15 cellular contexts compared by ENCODE assay signal in genomic region chr16:24525970-24526559, GRCh38. TPM values are rescaled to one million over a fixed set of nuclear protein-coding genes. Genes with fewer than 3 reads are reported as not detected.
DNase-seq lines count a peak whose midpoint lies in the region; ATAC-seq and TF ChIP-seq lines count a peak whose summit lies in the region.
"Had no signal": no experiment of that assay in that cellular context is flagged by ENCODE, and none has a peak within 500 bp of the region (broad histone marks: within the 10 kb centered on the region; RNA-seq: fewer than 3 reads in every experiment).

No MANE protein-coding gene starts in this region.

- H3K9me3 ChIP-seq in parathyroid adenoma (ENCODE audit: control insufficient read depth, low read length) = no peaks in the 10 kb centered on the region

- ATAC-seq in stimulated activated memory B cell treated with anti-CD40 and anti-IgM and Interleukin-4, amounts not matched to agents 10 μg/mL and 1 μg/mL and 100 μg/mL, for 72 hours = no peak
- no peak for ATAC-seq in HG02623 (IDR thresholded peaks at IDR 0.05; ENCODE audit: unreplicated experiment)
- ATAC-seq: activated CD8-positive, alpha-beta T cell treated with anti-CD3 and anti-CD28 coated beads for 36 hours; K562 had no signal

- H3K4me1 Mint-ChIP-seq in stimulated activated memory B cell treated with anti-CD40 and anti-IgM and Interleukin-4, amounts not matched to agents 10 μg/mL and 1 μg/mL and 100 μg/mL, for 72 hours = no peaks in the 10 kb centered on the region
- H3K4me1 Mint-ChIP-seq: neural crest cell had no signal

- H3K79me2 ChIP-seq in parathyroid adenoma = no peaks in the 10 kb centered on the region

- H3K36me3 Mint-ChIP-seq in stimulated activated memory B cell treated with anti-CD40 and anti-IgM and Interleukin-4, amounts not matched to agents 10 μg/mL and 1 μg/mL and 100 μg/mL, for 72 hours = no peaks in the 10 kb centered on the region

- peaks cover 9% of the 10 kb centered on the region for H3K4me1 ChIP-seq in parathyroid adenoma

- H3K9ac ChIP-seq in parathyroid adenoma = no peak overlapping the region

- no peak overlapping the region for H3K27ac Mint-ChIP-seq in stimulated activated memory B cell treated with anti-CD40 and anti-IgM and Interleukin-4, amounts not matched to agents 10 μg/mL and 1 μg/mL and 100 μg/mL, for 72 hours
- H3K27ac Mint-ChIP-seq: activated CD8-positive, alpha-beta T cell treated with anti-CD3 and anti-CD28 coated beads for 36 hours; CD4-positive, alpha-beta T cell had no signal

- TF ChIP-seq CTCF in BJ (IDR thresholded peaks at IDR 0.05; ENCODE audit: insufficient read depth, low read depth, low read length) (no peak), parathyroid adenoma (IDR thresholded peaks at IDR 0.05) (no peak)

- H3K27ac ChIP-seq in epithelial cell of prostate = peak overlapping the region; percentile 65
- no peak overlapping the region for H3K27ac ChIP-seq in parathyroid adenoma

- peak; percentile 71 for DNase-seq in BJ (ENCODE audit: low read depth)
- peak; percentile 75 for DNase-seq in LoVo (ENCODE audit: low spot score)
- peak; percentile 88 for DNase-seq in epithelial cell of prostate (ENCODE audit: low read depth, low spot score)
- no peak for DNase-seq in DMS79 (lab: John Stamatoyannopoulos, UW)
- no peak for DNase-seq in NCI-H446 treated with DMSO at 0.1 percent for 48 hours (lab: John Stamatoyannopoulos, UW)
- DNase-seq: activated CD8-positive, alpha-beta T cell treated with anti-CD3 and anti-CD28 coated beads for 36 hours; activated naive CD4-positive, alpha-beta T cell treated with Interleukin-2 at 50 U/mL for 16 hours; CD4-positive, alpha-beta T cell; H7; stimulated activated CD4-positive, alpha-beta T cell treated with anti-CD3 and anti-CD28 coated beads, Interleukin-12 subunit alpha, Interleukin-12 subunit beta, amount 100 ng/mL, for 4 hours had no signal

- H3K27me3 ChIP-seq in BJ (ENCODE audit: control insufficient read depth, insufficient read depth, low read length) (no peaks in the 10 kb centered on the region), parathyroid adenoma (ENCODE audit: control insufficient read depth, insufficient read depth, low read length) (no peaks in the 10 kb centered on the region)

- no peak overlapping the region for H3K4me3 Mint-ChIP-seq in stimulated activated memory B cell treated with anti-CD40 and anti-IgM and Interleukin-4, amounts not matched to agents 10 μg/mL and 1 μg/mL and 100 μg/mL, for 72 hours
- H3K4me3 Mint-ChIP-seq: activated CD8-positive, alpha-beta T cell treated with anti-CD3 and anti-CD28 coated beads for 36 hours; CD4-positive, alpha-beta T cell; neural crest cell had no signal

- CTCF ChIA-PET in BJ (lab: Yijun Ruan, JAX) = interaction anchor here (0.8 to 2.3 kb wide), 6 partner anchors 9 to 309 kb away, joined by 3 to 8 read pairs (median 4); no protein-coding TSS in a partner anchor

- H2AFZ ChIP-seq in parathyroid adenoma = peak overlapping the region; percentile 33

- no peak overlapping the region for H3K4me2 ChIP-seq in parathyroid adenoma (ENCODE audit: low read length)

- POLR2A ChIA-PET in BJ (lab: Charles Lee) = no interaction called here

- H3K36me3 ChIP-seq in BJ (ENCODE audit: control insufficient read depth, insufficient read depth, low read length) (no peaks in the 10 kb centered on the region), parathyroid adenoma (ENCODE audit: control insufficient read depth, insufficient read depth, low read length) (no peaks in the 10 kb centered on the region)

- no peak overlapping the region for H3K4me3 ChIP-seq in BJ (ENCODE audit: low read depth, low read length)
- H3K4me3 ChIP-seq in parathyroid adenoma (ENCODE audit: low read depth, low read length) = no peak overlapping the region
- H3K4me3 ChIP-seq: K562 had no signal

- no peaks in the 10 kb centered on the region for H3K9me3 Mint-ChIP-seq in stimulated activated memory B cell treated with anti-CD40 and anti-IgM and Interleukin-4, amounts not matched to agents 10 μg/mL and 1 μg/mL and 100 μg/mL, for 72 hours
- H3K9me3 Mint-ChIP-seq: activated CD8-positive, alpha-beta T cell treated with anti-CD3 and anti-CD28 coated beads for 36 hours; CD4-positive, alpha-beta T cell; neural crest cell had no signal

- H3K27me3 Mint-ChIP-seq in stimulated activated memory B cell treated with anti-CD40 and anti-IgM and Interleukin-4, amounts not matched to agents 10 μg/mL and 1 μg/mL and 100 μg/mL, for 72 hours = peaks cover 9% of the 10 kb centered on the region
- H3K27me3 Mint-ChIP-seq: activated CD8-positive, alpha-beta T cell treated with anti-CD3 and anti-CD28 coated beads for 36 hours; CD4-positive, alpha-beta T cell had no signal

RNA-seq across cellular contexts. Expression of gene RBBP6, which starts 13.3 kb away (rescaled TPM):
- 11.7 and 21.3 TPM in 2 replicates for polyA plus RNA-seq in BJ (2011; rRNA removed)
- 16.1 and 20.1 TPM in 2 replicates for polyA minus RNA-seq in BJ (2011; rRNA and poly(A)+ RNA removed)

Comparison
In these comparisons a context has a peak if more than half of its experiments do, and no peak if none do; other contexts are left out.
1. DNase-seq: peak in BJ (single experiment), LoVo (single experiment) and epithelial cell of prostate (single experiment); none in DMS79 (single experiment) and NCI-H446 treated with DMSO at 0.1 percent for 48 hours (single experiment).